Comparison of ENCODE assay signal across 1 cellular context in the genomic region with DNA sequence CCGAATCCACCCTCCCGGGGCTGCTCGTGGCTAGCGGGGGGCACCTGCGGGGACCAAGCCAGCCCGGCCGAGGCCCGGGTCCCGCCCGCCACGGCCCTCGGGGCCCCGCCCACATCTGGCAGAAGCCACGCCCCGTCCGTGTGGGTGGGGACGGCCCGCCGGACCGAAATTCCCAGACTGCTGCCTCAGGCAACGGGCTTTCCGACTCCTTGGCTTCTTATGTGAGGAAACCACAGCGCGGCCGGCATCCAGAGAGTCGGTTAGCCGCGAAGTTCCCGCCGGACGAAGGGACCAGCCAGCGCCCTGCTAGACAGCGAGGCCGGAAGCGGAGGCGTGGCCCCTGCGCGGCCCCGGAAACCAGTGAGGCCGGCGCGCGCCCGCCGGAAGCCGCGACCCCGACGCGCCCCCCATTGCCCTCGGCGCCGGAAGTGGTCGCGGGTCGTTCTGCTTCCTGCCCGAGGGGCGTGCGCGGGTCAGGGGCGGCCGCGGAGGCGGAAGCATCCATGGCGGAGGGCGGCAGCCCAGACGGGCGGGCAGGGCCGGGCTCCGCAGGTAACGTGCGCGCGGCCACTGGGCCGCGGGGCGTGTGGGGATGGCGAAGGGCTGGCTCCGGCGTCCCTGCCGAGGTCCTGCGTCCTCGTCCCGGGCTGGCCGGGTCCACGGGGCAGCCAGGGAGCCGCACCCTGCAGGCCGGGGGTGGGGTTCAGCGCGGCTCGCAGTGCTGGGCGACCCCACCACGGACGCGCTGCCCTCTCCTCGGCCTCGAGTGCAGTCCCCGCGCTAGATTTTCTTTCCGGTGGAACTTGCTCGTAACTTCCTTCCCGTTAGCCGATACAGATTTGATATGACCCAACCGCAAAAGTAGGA.
A peak's percentile ranks its signal among the peaks of the same experiment; 100 is the strongest.
TF ChIP-seq lines count a peak whose summit lies in the region.

A gene with protein sequence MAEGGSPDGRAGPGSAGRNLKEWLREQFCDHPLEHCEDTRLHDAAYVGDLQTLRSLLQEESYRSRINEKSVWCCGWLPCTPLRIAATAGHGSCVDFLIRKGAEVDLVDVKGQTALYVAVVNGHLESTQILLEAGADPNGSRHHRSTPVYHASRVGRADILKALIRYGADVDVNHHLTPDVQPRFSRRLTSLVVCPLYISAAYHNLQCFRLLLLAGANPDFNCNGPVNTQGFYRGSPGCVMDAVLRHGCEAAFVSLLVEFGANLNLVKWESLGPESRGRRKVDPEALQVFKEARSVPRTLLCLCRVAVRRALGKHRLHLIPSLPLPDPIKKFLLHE (plus strand): TSS at position 360 of the 867 bp plus-strand sequence. CDS start 144 bp downstream, at position 504.

TF ChIP-seq in IMR-90, 13 proteins besides CTCF, POLR2A, EP300 and RAD21:
- TF ChIP-seq MXI1 (IDR thresholded peaks at IDR 0.05; ENCODE audit: borderline replicate concordance, low read depth, low read length) (peak; percentile 8; the same call in 1 of the 2 replicates), NFE2L2 (IDR thresholded peaks at IDR 0.05; ENCODE audit: low read depth, low read length) (no peak), MAFK (IDR thresholded peaks at IDR 0.05; ENCODE audit: low read depth, low read length) (no peak), RCOR1 (IDR thresholded peaks at IDR 0.05; ENCODE audit: insufficient replicate concordance, low read length) (no peak), MAZ (IDR thresholded peaks at IDR 0.05; ENCODE audit: borderline replicate concordance, low read depth, low read length) (no peak), CEBPB (IDR thresholded peaks at IDR 0.05; ENCODE audit: low read depth, low read length) (0 out of 2 replicates have a peak, but pooled peaks have one; percentile 20), RFX5 (IDR thresholded peaks at IDR 0.05; ENCODE audit: low read depth, low read length) (no peak), BHLHE40 (IDR thresholded peaks at IDR 0.05; ENCODE audit: low read depth, low read length) (peak; percentile 46), CHD1 (IDR thresholded peaks at IDR 0.05; ENCODE audit: low read depth, low read length) (0 out of 2 replicates have a peak, but pooled peaks have one; percentile 25), FOS (IDR thresholded peaks at IDR 0.05; ENCODE audit: low read depth, low read length) (no peak), SMC3 (IDR thresholded peaks at IDR 0.05; ENCODE audit: low read depth, low read length) (no peak)
- TF ChIP-seq, protein P1, sequence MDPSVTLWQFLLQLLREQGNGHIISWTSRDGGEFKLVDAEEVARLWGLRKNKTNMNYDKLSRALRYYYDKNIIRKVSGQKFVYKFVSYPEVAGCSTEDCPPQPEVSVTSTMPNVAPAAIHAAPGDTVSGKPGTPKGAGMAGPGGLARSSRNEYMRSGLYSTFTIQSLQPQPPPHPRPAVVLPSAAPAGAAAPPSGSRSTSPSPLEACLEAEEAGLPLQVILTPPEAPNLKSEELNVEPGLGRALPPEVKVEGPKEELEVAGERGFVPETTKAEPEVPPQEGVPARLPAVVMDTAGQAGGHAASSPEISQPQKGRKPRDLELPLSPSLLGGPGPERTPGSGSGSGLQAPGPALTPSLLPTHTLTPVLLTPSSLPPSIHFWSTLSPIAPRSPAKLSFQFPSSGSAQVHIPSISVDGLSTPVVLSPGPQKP (IDR thresholded peaks at IDR 0.05; ENCODE audit: borderline replicate concordance, low read depth, low read length): no peak
- TF ChIP-seq, protein P2, sequence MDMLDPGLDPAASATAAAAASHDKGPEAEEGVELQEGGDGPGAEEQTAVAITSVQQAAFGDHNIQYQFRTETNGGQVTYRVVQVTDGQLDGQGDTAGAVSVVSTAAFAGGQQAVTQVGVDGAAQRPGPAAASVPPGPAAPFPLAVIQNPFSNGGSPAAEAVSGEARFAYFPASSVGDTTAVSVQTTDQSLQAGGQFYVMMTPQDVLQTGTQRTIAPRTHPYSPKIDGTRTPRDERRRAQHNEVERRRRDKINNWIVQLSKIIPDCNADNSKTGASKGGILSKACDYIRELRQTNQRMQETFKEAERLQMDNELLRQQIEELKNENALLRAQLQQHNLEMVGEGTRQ (IDR thresholded peaks at IDR 0.05; ENCODE audit: low read depth, low read length): 0 out of 2 replicates have a peak, but pooled peaks have one; percentile 1
